23 cellular contexts compared by ENCODE assay signal in genomic region chr16:66120656-66121055, GRCh38.
"Had no signal": no experiment of that assay in that cellular context is flagged by ENCODE, and none has a peak within 500 bp of the region (broad histone marks: within the 10 kb centered on the region; RNA-seq: fewer than 3 reads in every experiment).

No MANE protein-coding gene starts in this region.

- H3K36me3 ChIP-seq: ascending aorta, cardiac muscle cell, esophagus muscularis mucosa, gastroesophageal sphincter, heart left ventricle, vagina had no signal

- H3K27ac ChIP-seq: ascending aorta, cardiac muscle cell, esophagus muscularis mucosa, gastroesophageal sphincter, heart left ventricle, testis, vagina had no signal

- H3K27me3 ChIP-seq: ascending aorta, cardiac muscle cell, esophagus muscularis mucosa, gastroesophageal sphincter, testis, vagina had no signal

- H3K4me3 ChIP-seq: ascending aorta, cardiac muscle cell, esophagus muscularis mucosa, gastroesophageal sphincter, heart left ventricle, mucosa of descending colon, testis, vagina had no signal

- H3K4me1 ChIP-seq: ascending aorta, esophagus muscularis mucosa, gastroesophageal sphincter, heart left ventricle, testis, vagina had no signal

- H3K9me3 ChIP-seq: ascending aorta, esophagus muscularis mucosa, gastroesophageal sphincter, mucosa of descending colon, testis, vagina had no signal

- ATAC-seq: activated naive CD4-positive, alpha-beta T cell treated with anti-CD3 and anti-CD28 coated beads, Interleukin-2, amount 50 U/mL, for 72 hours; activated T-helper 17 cell treated with anti-CD3 and anti-CD28 coated beads, Interleukin-2, amount 50 U/mL, for 72 hours; effector memory CD8-positive, alpha-beta T cell; gastroesophageal sphincter; heart left ventricle; left colon; mucosa of descending colon; sciatic nerve had no signal

- DNase-seq: activated CD4-positive, alpha-beta T cell treated with anti-CD3 and anti-CD28 coated beads for 1 hour; activated CD8-positive, alpha-beta memory T cell treated with anti-CD3 and anti-CD28 coated beads for 24 hours; activated CD8-positive, alpha-beta memory T cell treated with anti-CD3 and anti-CD28 coated beads, Interleukin-2, amount 50 U/mL, for 4 hours; activated T-cell treated with anti-CD3 and anti-CD28 coated beads, Interleukin-2, amount 50 U/mL, for 24 hours; effector memory CD8-positive, alpha-beta T cell; heart left ventricle; left colon; mesendoderm; mucosa of descending colon; stimulated activated CD4-positive, alpha-beta T cell treated with anti-CD3 and anti-CD28 coated beads, Interleukin-2, amount 100 ng/mL, for 48 hours; stimulated activated naive CD4-positive, alpha-beta T cell; T-helper 1 cell; T-helper 9 cell; testis; trophoblast cell had no signal
